ENCODE assay signal across 1 cellular context in genomic region chr14:75306410-75306809, GRCh38. TPM values are rescaled to one million over a fixed set of nuclear protein-coding genes. Genes with fewer than 3 reads are reported as not detected.
DNase-seq lines count a peak whose midpoint lies in the region; ATAC-seq and TF ChIP-seq lines count a peak whose summit lies in the region.
"Not testable (repeated sequence)": the region's sequence is repeated elsewhere in the genome, so short reads cannot be mapped to it uniquely, and the experiment has no call there.

No MANE protein-coding gene starts in this region.

- not testable (repeated sequence) for ATAC-seq in WTC11

- DNase-seq in WTC11 (ENCODE audit: low spot score): not testable (repeated sequence)

- not testable (repeated sequence) for H3K9me3 Mint-ChIP-seq in WTC11

- peaks cover 16% of the 10 kb centered on the region for H3K4me1 Mint-ChIP-seq in WTC11

- not testable (repeated sequence) for H3K27me3 Mint-ChIP-seq in WTC11 (ENCODE audit: low read depth)

- H3K4me3 Mint-ChIP-seq in WTC11: not testable (repeated sequence)

- CTCF ChIA-PET in WTC11 (lab: Charles Lee): interaction anchor here (0.6 to 3.9 kb wide), 7 partner anchors 124 to 255 kb away, joined by 3 to 30 read pairs (median 3); no protein-coding TSS in a partner anchor

- not testable (repeated sequence) for TF ChIP-seq CTCF in WTC11 (IDR thresholded peaks at IDR 0.05)

- not testable (repeated sequence) for H3K36me3 Mint-ChIP-seq in WTC11

- H3K27ac Mint-ChIP-seq in WTC11: not testable (repeated sequence)

- POLR2A ChIA-PET in WTC11 (lab: Charles Lee): not testable (repeated sequence)

TF ChIP-seq in WTC11, 78 proteins besides CTCF, POLR2A, EP300 and RAD21:
- TF ChIP-seq HMGA2 (CRISPR knock-in tag; IDR thresholded peaks at IDR 0.05): peak; percentile 95

RNA-seq across cellular contexts. Expression of gene FOS, which starts 27.8 kb away (rescaled TPM):
- total RNA-seq in WTC11 (2021): 23.9 to 57.4 TPM (median 50.8 TPM) in 3 replicates
